ENCODE assay signal across 8 cellular contexts in the genomic region with DNA sequence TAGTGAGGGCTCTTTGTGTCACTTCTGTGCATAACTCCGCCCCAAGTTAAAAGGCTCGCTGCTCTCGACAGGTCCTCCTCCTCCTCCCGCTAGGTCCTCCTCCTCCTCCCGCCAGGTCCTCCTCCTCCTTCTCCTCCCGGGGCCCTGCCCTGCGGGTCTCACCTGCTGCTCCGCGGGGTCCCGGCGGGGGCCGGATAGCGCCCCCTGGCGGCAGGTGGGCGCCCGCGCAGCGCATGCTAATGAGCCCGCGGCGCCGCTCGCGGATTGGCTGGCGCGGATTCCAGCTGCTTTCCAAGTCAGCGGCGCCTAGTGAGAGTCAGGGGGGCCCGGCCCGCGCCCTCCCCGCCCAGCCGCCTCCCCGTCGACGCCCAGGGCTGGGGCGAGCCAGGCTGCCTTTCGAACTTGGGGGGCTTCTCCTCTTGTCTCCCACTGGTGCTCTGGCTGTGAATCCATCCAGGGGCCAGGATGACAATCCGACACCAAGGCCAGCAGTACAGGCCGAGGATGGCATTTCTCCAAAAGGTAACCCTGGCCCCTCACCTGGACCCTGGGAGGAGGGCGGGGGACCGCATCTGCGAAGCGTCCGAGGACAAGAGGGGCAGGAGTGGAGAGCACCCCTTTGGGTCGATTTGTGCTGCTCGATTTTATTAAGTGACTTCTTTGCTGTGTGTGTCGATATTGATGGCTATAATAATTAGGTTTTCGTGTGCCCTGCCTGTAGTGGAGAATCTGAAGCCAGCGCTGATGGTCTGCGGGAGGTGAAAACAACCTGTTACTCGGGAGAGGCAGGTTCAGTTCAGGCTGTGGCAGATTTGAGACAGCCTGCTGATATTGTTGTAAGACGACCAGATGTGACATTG. TPM values are rescaled to one million over a fixed set of nuclear protein-coding genes. Genes with fewer than 3 reads are reported as not detected.
DNase-seq lines count a peak whose midpoint lies in the region; ATAC-seq and TF ChIP-seq lines count a peak whose summit lies in the region.

A gene (plus strand): TSS at position 295 of the 860 bp plus-strand sequence. CDS start 171 bp downstream, at position 466.

- no CpG with 5 or more reads among the region's 53 CpGs for WGBS in iPS DF 6.9 (ENCODE audit: insufficient coverage, insufficient read length)

- H3K4me1 ChIP-seq in iPS DF 6.9 (ENCODE audit: control insufficient read depth, insufficient read depth, low read length) = peaks cover 5% of the 10 kb centered on the region
- H3K4me1 ChIP-seq in gastrocnemius medialis = peaks cover 4 to 5% of the 10 kb centered on the region in 2 donors

- intact Hi-C loops in gastrocnemius medialis (cut with DNase I; ENCODE audit: low total_unique reads) = loop anchor here (2.0 kb wide), 2 partner anchors 15 to 37 kb away; no protein-coding TSS in a partner anchor

- TF ChIP-seq CTCF in GM13976 (IDR thresholded peaks at IDR 0.05; ENCODE audit: borderline replicate concordance, control extremely low read depth, extremely low read depth, insufficient read depth, missing control alignments) (peak; percentile 94), astrocyte of the spinal cord (IDR thresholded peaks at IDR 0.05; ENCODE audit: low read depth, low read length) (peak; percentile 81), gastrocnemius medialis (IDR thresholded peaks at IDR 0.05 in 4 of 5, conservative IDR thresholded peaks at IDR 0.05 in 1 of 5) (peak; percentile 89 to 98 (median 97))

- H3K9me3 ChIP-seq in iPS DF 6.9 (ENCODE audit: control insufficient read depth, insufficient read depth, low read length) (no peaks in the 10 kb centered on the region), gastrocnemius medialis (no peaks in the 10 kb centered on the region)

- DNase-seq in GM13976 (ENCODE audit: low spot score) (peak; percentile 91), NCI-H1417 (lab: John Stamatoyannopoulos, UW) (peak; percentile 78 to 90 (median 84)), T1000 (lab: John Stamatoyannopoulos, UW) (peak; percentile 70), astrocyte of the spinal cord (ENCODE audit: low read depth, low spot score) (peak; percentile 53), iPS DF 6.9 (ENCODE audit: low read depth, low spot score) (peak; percentile 64), gastrocnemius medialis (peak; percentile 49 to 70), cortex of kidney (lab: John Stamatoyannopoulos, UW) (no peak)

- H3K27ac ChIP-seq in iPS DF 6.9 (ENCODE audit: low read length) (no peak within 1 kb of the TSS), gastrocnemius medialis (peak within 1 kb of the TSS in 1 of 4 donors; percentile 25)

- peak within 1 kb of the TSS; percentile 38 for H3K4me3 ChIP-seq in astrocyte of the spinal cord (ENCODE audit: low read depth, low read length)
- H3K4me3 ChIP-seq in iPS DF 6.9 (ENCODE audit: low read length) = peak within 1 kb of the TSS; percentile 18
- H3K4me3 ChIP-seq in gastrocnemius medialis = peak within 1 kb of the TSS; percentile 45 to 59 (median 57)

- ATAC-seq in HG02763 (IDR thresholded peaks at IDR 0.05; ENCODE audit: unreplicated experiment) = peak; percentile 90
- peak; percentile 91 to 95 for ATAC-seq in gastrocnemius medialis

- in situ Hi-C loops in GM13976 (cut with MboI; ENCODE audit: low sequenced_read_pairs, unreplicated experiment) = no loop called here
- in situ Hi-C loops in astrocyte of the spinal cord (cut with HindIII; ENCODE audit: low sequenced_read_pairs) = no loop called here
- in situ Hi-C loops in gastrocnemius medialis (cut with MboI; ENCODE audit: low sequenced_read_pairs in 4 of 4) = loop anchor here in 1 of 4 donors (10.0 kb wide), 1 partner anchor 57 kb away; no protein-coding TSS in a partner anchor

- no peak for TF ChIP-seq POLR2A in gastrocnemius medialis (IDR thresholded peaks at IDR 0.05)

- no peaks in the 10 kb centered on the region for H3K36me3 ChIP-seq in iPS DF 6.9 (ENCODE audit: control insufficient read depth, insufficient read depth, low read length)
- H3K36me3 ChIP-seq in gastrocnemius medialis = no peaks in the 10 kb centered on the region

- H3K27me3 ChIP-seq in iPS DF 6.9 (ENCODE audit: control insufficient read depth, insufficient read depth, low read length) (no peaks in the 10 kb centered on the region), gastrocnemius medialis (peaks cover 0 to 12% (median 3%) of the 10 kb centered on the region in 3 donors)

RNA-seq across cellular contexts. Expression of the gene that starts here (rescaled TPM):
- total RNA-seq in gastrocnemius medialis = 1 to 10 TPM; 1.2 to 4.4 (median 2.8) TPM
